ENCODE assay signal across 19 cellular contexts in the genomic region with DNA sequence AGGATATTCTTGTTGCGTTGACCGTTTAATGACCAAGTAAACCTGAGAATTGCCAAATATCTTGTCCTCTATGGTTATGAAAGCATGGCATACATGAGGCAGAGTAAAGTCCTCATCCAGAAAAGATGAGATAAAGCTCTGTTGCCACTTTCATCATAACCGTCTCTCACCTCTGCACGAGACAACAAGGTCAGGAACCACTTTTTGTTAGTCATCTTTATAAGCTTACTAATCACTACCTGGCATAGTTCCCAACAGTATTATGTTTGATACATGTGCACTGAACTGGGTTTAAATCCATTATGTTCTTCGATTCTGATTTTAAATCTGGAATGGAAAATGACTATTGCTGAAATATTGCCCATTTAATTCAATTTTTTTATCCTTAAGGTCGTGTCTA. TPM values are rescaled to one million over a fixed set of nuclear protein-coding genes. Genes with fewer than 3 reads are reported as not detected.
DNase-seq lines count a peak whose midpoint lies in the region; ATAC-seq lines count a peak whose summit lies in the region.
"Had no signal": no experiment of that assay in that cellular context is flagged by ENCODE, and none has a peak within 500 bp of the region (broad histone marks: within the 10 kb centered on the region; RNA-seq: fewer than 3 reads in every experiment).

No MANE protein-coding gene starts in this region.

- peak; percentile 14 for DNase-seq in COR-L47 (lab: John Stamatoyannopoulos, UW)
- peak; percentile 59 for DNase-seq in HT1080 (ENCODE audit: low read depth)
- peak; percentile 78 for DNase-seq in dermis blood vessel endothelial cell
- peak; percentile 68 to 88 for DNase-seq in lung microvascular endothelial cell (ENCODE audit: low read depth in 2 of 2)
- no peak for DNase-seq in stimulated activated CD4-positive, alpha-beta T cell treated with anti-CD3 and anti-CD28 coated beads, Interleukin-12 subunit alpha, Interleukin-12 subunit beta, amount 100 ng/mL, for 4 hours
- no peak for DNase-seq in NCI-H345 (lab: John Stamatoyannopoulos, UW)
- DNase-seq in NCI-H2227 treated with DMSO at 0.1 percent for 48 hours (lab: John Stamatoyannopoulos, UW) = no peak
- DNase-seq: activated CD4-positive, alpha-beta T cell treated with anti-CD3 and anti-CD28 coated beads, Interleukin-2, amount 10 ng/mL, durations not matched to agents 7 days and 5 days; activated T-cell treated with anti-CD3 and anti-CD28 coated beads for 4 hours; Kasumi-1; NCI-H187 treated with DMSO at 0.1 percent for 48 hours; NCI-H69; SHP77 treated with DMSO at 0.1 percent for 48 hours; stimulated activated CD4-positive, alpha-beta T cell treated with anti-CD3 and anti-CD28 coated beads, Interleukin-1b, Interleukin-23, amount 100 ng/mL, for 48 hours; T1000; tibial artery had no signal

- ATAC-seq in HG03135 (IDR thresholded peaks at IDR 0.05; ENCODE audit: unreplicated experiment) = no peak
- ATAC-seq: activated naive CD4-positive, alpha-beta T cell treated with anti-CD3 and anti-CD28 coated beads, Interleukin-2, amount 50 U/mL, for 72 hours; left lobe of liver had no signal

RNA-seq across cellular contexts. Expression of gene PTPRB, which starts 31.2 kb away (rescaled TPM):
- 0.77 and 0.87 TPM in 2 replicates for total RNA-seq in HT1080 (2014; rRNA removed; shearing (Covaris generic))
- polyA plus RNA-seq in HT1080 (2015; cell fraction: cytosol; rRNA removed) = 2.1 and 2.5 TPM in 2 replicates
- polyA plus RNA-seq in HT1080 (2015; cell fraction: nucleus; rRNA removed) = 4.6 and 5.6 TPM in 2 replicates
- total RNA-seq in dermis blood vessel endothelial cell (135 and 169 TPM in 2 replicates), lung microvascular endothelial cell (83.7 and 112 TPM in 2 replicates)
- total RNA-seq: activated CD4-positive, alpha-beta T cell treated with anti-CD3 and anti-CD28 coated beads, Interleukin-2, amount 10 ng/mL, durations not matched to agents 7 days and 5 days; activated naive CD4-positive, alpha-beta T cell treated with anti-CD3 and anti-CD28 coated beads, Interleukin-2, amount 50 U/mL, for 72 hours had no signal

Comparison
In these comparisons a context has a peak if more than half of its experiments do, and no peak if none do; other contexts are left out.
1. DNase-seq: peak in COR-L47 (single experiment), HT1080 (single experiment), dermis blood vessel endothelial cell (single experiment) and lung microvascular endothelial cell (2 of 2); none in stimulated activated CD4-positive, alpha-beta T cell treated with anti-CD3 and anti-CD28 coated beads, Interleukin-12 subunit alpha, Interleukin-12 subunit beta, amount 100 ng/mL, for 4 hours (single experiment), NCI-H345 (single experiment) and NCI-H2227 treated with DMSO at 0.1 percent for 48 hours (single experiment).
2. RNA of gene PTPRB, which starts 31.2 kb away (total RNA-seq): 135 to 169 TPM in dermis blood vessel endothelial cell and 83.7 to 112 TPM in lung microvascular endothelial cell; 0.77 to 0.87 TPM in HT1080; every median in the first group is over 10 times any median in the second.